Comparison of ENCODE assay signal across 8 cellular contexts in the genomic region with DNA sequence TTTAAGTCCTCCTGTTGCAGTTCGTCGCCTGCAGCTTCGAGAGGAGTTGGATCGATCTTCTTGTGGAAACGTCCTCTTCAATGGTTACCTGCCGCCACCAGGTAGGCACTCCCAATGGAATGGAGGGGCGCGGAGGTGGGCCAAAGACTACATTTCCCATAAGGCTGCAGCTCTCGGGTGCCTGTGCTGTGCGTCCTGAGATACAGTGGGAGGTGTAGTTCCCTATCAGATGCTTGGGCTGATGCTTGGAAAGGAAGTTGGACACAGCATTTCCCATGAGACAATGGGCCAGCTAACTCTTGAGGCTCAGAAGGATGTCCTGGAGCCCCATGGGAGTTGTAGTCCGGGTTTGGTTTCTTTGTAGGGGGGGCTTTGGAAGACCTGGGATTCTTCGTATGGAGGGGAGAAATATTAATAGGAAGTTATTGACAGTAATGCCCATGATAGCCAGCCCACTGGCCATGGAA. TPM values are rescaled to one million over a fixed set of nuclear protein-coding genes. Genes with fewer than 3 reads are reported as not detected.
A peak's percentile ranks its signal among the peaks of the same experiment; 100 is the strongest.
DNase-seq lines count a peak whose midpoint lies in the region; ATAC-seq, FAIRE-seq and TF ChIP-seq lines count a peak whose summit lies in the region.

No MANE protein-coding gene starts in this region.

- peaks cover 6% of the 10 kb centered on the region for H3K4me1 ChIP-seq in GM23248 (ENCODE audit: insufficient read depth)
- H3K4me1 ChIP-seq in SK-N-SH (ENCODE audit: control insufficient read depth in 1 of 2, insufficient read depth in 2 of 2, low read depth in 1 of 2, low read length in 1 of 2) = peaks cover 4 to 10% of the 10 kb centered on the region in 2 experiments; a peak in 2 of 4 replicates
- H3K4me1 ChIP-seq in ovary (ENCODE audit: insufficient read depth) = no peaks in the 10 kb centered on the region
- H3K4me1 ChIP-seq in pancreas = peaks cover 0 to 3% (median 0%) of the 10 kb centered on the region in 3 donors

- H3K79me2 ChIP-seq in GM23248 (ENCODE audit: insufficient read depth) (no peaks in the 10 kb centered on the region), SK-N-SH (ENCODE audit: insufficient read depth) (no peaks in the 10 kb centered on the region)

- TF ChIP-seq EP300 in SK-N-SH (IDR thresholded peaks at IDR 0.05; ENCODE audit: borderline replicate concordance in 1 of 2, low read depth in 1 of 2, low read length in 1 of 2) (no peak), ovary (IDR thresholded peaks at IDR 0.05) (no peak)

- H3F3A ChIP-seq in GM23248 (ENCODE audit: insufficient read depth) (no peaks in the 10 kb centered on the region), SK-N-SH (replicated peaks; ENCODE audit: insufficient read depth) (peaks cover 3% of the 10 kb centered on the region)

- DNase-seq in Ammon's horn (ENCODE audit: low spot score) (peak; percentile 80), GM23248 (peak; percentile 28), SK-N-SH (peak; percentile 60), fibroblast of the aortic adventitia (ENCODE audit: low read depth) (peak; percentile 33), HK-2 (ENCODE audit: unreplicated experiment) (no peak), ovary (no peak), pancreas (no peak)

- FAIRE-seq in pancreas (lab: Jason Lieb, UNC) = no peak

- ATAC-seq in GM21717 (IDR thresholded peaks at IDR 0.05; ENCODE audit: unreplicated experiment) = no peak
- no peak for ATAC-seq in pancreas

- no peaks in the 10 kb centered on the region for H3K9me3 ChIP-seq in GM23248 (ENCODE audit: low read depth)
- H3K9me3 ChIP-seq in SK-N-SH = no peaks in the 10 kb centered on the region
- no peaks in the 10 kb centered on the region for H3K9me3 ChIP-seq in ovary
- no peaks in the 10 kb centered on the region for H3K9me3 ChIP-seq in pancreas

- H2AFZ ChIP-seq in GM23248 (no peak overlapping the region), SK-N-SH (ENCODE audit: low read depth) (no peak overlapping the region)

- TF ChIP-seq RAD21 in SK-N-SH (IDR thresholded peaks at IDR 0.05; ENCODE audit: low read length) = no peak

- WGBS in GM23248 (ENCODE audit: low coverage in 1 of 2, low lambda C conversion rate in 2 of 2, missing lambda C conversion rate in 2 of 2), 2 experiments = 85 to 88% methylated on average over 12 of the region's 12 CpGs
- WGBS in SK-N-SH (ENCODE audit: low lambda C conversion rate) = 82% methylated on average over 12 of the region's 12 CpGs
- WGBS in ovary, 3 donors = 83 to 84% (median 83%) methylated on average over 12 of the region's 12 CpGs
- 86 to 87% methylated on average over 12 of the region's 12 CpGs for WGBS in pancreas, 2 donors

- H3K9me2 ChIP-seq in GM23248 (ENCODE audit: insufficient read depth) (no peaks in the 10 kb centered on the region), SK-N-SH (no peaks in the 10 kb centered on the region)

- TF ChIP-seq POLR2A in ovary (IDR thresholded peaks at IDR 0.05) = no peak

- H3K36me3 ChIP-seq in GM23248 (ENCODE audit: low read depth) = peaks cover 4% of the 10 kb centered on the region; the same call in 1 of the 2 replicates
- peaks cover 5 to 21% of the 10 kb centered on the region in 2 experiments for H3K36me3 ChIP-seq in SK-N-SH (replicated peaks in 1 of 2; ENCODE audit: control insufficient read depth in 1 of 2, insufficient read depth in 2 of 2, low read length in 1 of 2)
- H3K36me3 ChIP-seq in ovary = no peaks in the 10 kb centered on the region
- peaks cover 0 to 18% (median 3%) of the 10 kb centered on the region in 3 donors for H3K36me3 ChIP-seq in pancreas

- H3K9ac ChIP-seq in GM23248 = no peak overlapping the region
- no peak overlapping the region for H3K9ac ChIP-seq in SK-N-SH

- H4K20me1 ChIP-seq in GM23248 (ENCODE audit: insufficient read depth) = no peaks in the 10 kb centered on the region
- no peaks in the 10 kb centered on the region for H4K20me1 ChIP-seq in SK-N-SH (ENCODE audit: insufficient read depth)

- no peak for TF ChIP-seq CTCF in SK-N-SH (IDR thresholded peaks at IDR 0.05)
- no peak for TF ChIP-seq CTCF in fibroblast of the aortic adventitia (IDR thresholded peaks at IDR 0.05; ENCODE audit: insufficient read depth, low read length)
- TF ChIP-seq CTCF in ovary (IDR thresholded peaks at IDR 0.05) = no peak
- TF ChIP-seq CTCF in pancreas (IDR thresholded peaks at IDR 0.05) = no peak

- H3K4me3 ChIP-seq in GM23248 = no peak overlapping the region
- no peak overlapping the region for H3K4me3 ChIP-seq in SK-N-SH (ENCODE audit: low read depth in 2 of 2, low read length in 1 of 2)
- H3K4me3 ChIP-seq in fibroblast of the aortic adventitia (ENCODE audit: low read depth, low read length) = no peak overlapping the region
- no peak overlapping the region for H3K4me3 ChIP-seq in ovary
- H3K4me3 ChIP-seq in pancreas = no peak overlapping the region

- intact Hi-C loops in ovary (cut with DNase I) (loop anchor here in 1 of 4 donors (10.0 kb wide), 1 partner anchor 114 kb away; the partner anchor contains the start of genes BLVRB and SPTBN4), pancreas (cut with DNase I) (no loop called here)

- H3K27me3 ChIP-seq in GM23248 (replicated peaks; ENCODE audit: insufficient read depth) (no peaks in the 10 kb centered on the region), SK-N-SH (ENCODE audit: insufficient read depth) (no peaks in the 10 kb centered on the region), ovary (no peaks in the 10 kb centered on the region), pancreas (no peaks in the 10 kb centered on the region)

- POLR2A ChIA-PET in SK-N-SH (lab: Yijun Ruan, JAX) = interaction anchor here (0.9 kb wide), 1 partner anchor 32 kb away, joined by 3 read pairs; no protein-coding TSS in a partner anchor

- H3K4me2 ChIP-seq in GM23248 (ENCODE audit: unreplicated experiment) = no peak overlapping the region
- no peak overlapping the region for H3K4me2 ChIP-seq in SK-N-SH

- no peak overlapping the region for H3K27ac ChIP-seq in GM23248
- no peak overlapping the region for H3K27ac ChIP-seq in SK-N-SH (ENCODE audit: low read depth in 2 of 2, low read length in 1 of 2)
- H3K27ac ChIP-seq in ovary = no peak overlapping the region
- H3K27ac ChIP-seq in pancreas = no peak overlapping the region

- in situ Hi-C loops in GM23248 (cut with MboI) = no loop called here

- CTCF ChIA-PET in SK-N-SH (lab: Yijun Ruan, JAX) = interaction anchor here (1.0 to 1.8 kb wide), 6 partner anchors 19 to 56 kb away, joined by 3 to 11 read pairs (median 4); no protein-coding TSS in a partner anchor

TF ChIP-seq in SK-N-SH, 30 proteins besides CTCF, POLR2A, EP300 and RAD21:
- TF ChIP-seq NFIC (IDR thresholded peaks at IDR 0.05; ENCODE audit: borderline replicate concordance) = no peak
- no peak for TF ChIP-seq SMC3 (IDR thresholded peaks at IDR 0.05; ENCODE audit: low read depth, low read length)
- TF ChIP-seq, protein P1, sequence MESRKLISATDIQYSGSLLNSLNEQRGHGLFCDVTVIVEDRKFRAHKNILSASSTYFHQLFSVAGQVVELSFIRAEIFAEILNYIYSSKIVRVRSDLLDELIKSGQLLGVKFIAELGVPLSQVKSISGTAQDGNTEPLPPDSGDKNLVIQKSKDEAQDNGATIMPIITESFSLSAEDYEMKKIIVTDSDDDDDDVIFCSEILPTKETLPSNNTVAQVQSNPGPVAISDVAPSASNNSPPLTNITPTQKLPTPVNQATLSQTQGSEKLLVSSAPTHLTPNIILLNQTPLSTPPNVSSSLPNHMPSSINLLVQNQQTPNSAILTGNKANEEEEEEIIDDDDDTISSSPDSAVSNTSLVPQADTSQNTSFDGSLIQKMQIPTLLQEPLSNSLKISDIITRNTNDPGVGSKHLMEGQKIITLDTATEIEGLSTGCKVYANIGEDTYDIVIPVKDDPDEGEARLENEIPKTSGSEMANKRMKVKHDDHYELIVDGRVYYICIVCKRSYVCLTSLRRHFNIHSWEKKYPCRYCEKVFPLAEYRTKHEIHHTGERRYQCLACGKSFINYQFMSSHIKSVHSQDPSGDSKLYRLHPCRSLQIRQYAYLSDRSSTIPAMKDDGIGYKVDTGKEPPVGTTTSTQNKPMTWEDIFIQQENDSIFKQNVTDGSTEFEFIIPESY (IDR thresholded peaks at IDR 0.05; ENCODE audit: borderline replicate concordance, low read depth) = no peak
- TF ChIP-seq PBX3 (IDR thresholded peaks at IDR 0.05) = no peak

RNA-seq across cellular contexts. Expression of gene SHKBP1, which starts 1.8 kb away (rescaled TPM):
- 27.8 and 36.3 TPM in 2 replicates for total RNA-seq in GM23248 (2014; rRNA removed; shearing (Covaris generic))
- polyA plus RNA-seq in GM23248 (2016; fragmentation: Nextera tagmentation; extraction: Ambion mirVana) (62.2 and 66.4 TPM in 2 replicates), SK-N-SH (2012; rRNA removed) (49.1 and 62.7 TPM in 2 replicates), ovary (10 to 100 TPM; 16.3 to 34.8 TPM), pancreas (10 to 100 TPM; 73.3 to 86.2 TPM)
- 18.1 and 37.6 TPM in 2 replicates for polyA plus RNA-seq in SK-N-SH (2012; cell fraction: cytosol; rRNA removed)
- polyA plus RNA-seq in SK-N-SH (2012; cell fraction: nucleus; rRNA removed) = 93.4 and 94.6 TPM in 2 replicates
- total RNA-seq in fibroblast of the aortic adventitia (ENCODE audit: low replicate concordance) (5.7 and 24.9 TPM in 2 replicates), ovary (10 to 100 TPM; 23.4 to 48.7 (median 33.8) TPM), pancreas (10 to 100 TPM; 18.2 to 40.3 (median 22.7) TPM)

RNA-seq across cellular contexts. Expression of gene LTBP4, which starts 22.7 kb away (rescaled TPM):
- total RNA-seq in GM23248 (2014; rRNA removed; shearing (Covaris generic)) = 18.0 and 18.3 TPM in 2 replicates
- polyA plus RNA-seq in GM23248 (2016; fragmentation: Nextera tagmentation; extraction: Ambion mirVana) (45.5 and 47.2 TPM in 2 replicates), SK-N-SH (2012; rRNA removed) (15.9 and 24.8 TPM in 2 replicates), ovary (100 to 1,000 TPM; 152 to 488 TPM), pancreas (10 to 100 TPM; 32.4 to 44.9 TPM)
- 6.8 and 12.4 TPM in 2 replicates for polyA plus RNA-seq in SK-N-SH (2012; cell fraction: cytosol; rRNA removed)
- polyA plus RNA-seq in SK-N-SH (2012; cell fraction: nucleus; rRNA removed) = 185 and 324 TPM in 2 replicates
- total RNA-seq in fibroblast of the aortic adventitia (ENCODE audit: low replicate concordance) (31.5 and 38.9 TPM in 2 replicates), ovary (100 to 1,000 TPM; 214 to 840 (median 547) TPM), pancreas (10 to 100 TPM; 18.7 to 48.9 (median 23.9) TPM)

Comparison
In these comparisons a context has a peak if more than half of its experiments do, and no peak if none do; other contexts are left out.
1. DNase-seq: peak in Ammon's horn (single experiment), GM23248 (single experiment), SK-N-SH (single experiment) and fibroblast of the aortic adventitia (single experiment); none in HK-2 (single experiment), ovary (0 of 5) and pancreas (0 of 6).